In genomic region chr10:28302668-28303488, GRCh38 we compare ENCODE assay signal across 8 cellular contexts. TPM values are rescaled to one million over a fixed set of nuclear protein-coding genes. Genes with fewer than 3 reads are reported as not detected.
DNase-seq lines count a peak whose midpoint lies in the region; ATAC-seq and TF ChIP-seq lines count a peak whose summit lies in the region.

TSS of gene MPP7 (minus strand) at chr10:28303064. CDS start at chr10:28238604, 64,460 bp downstream.

- peak; percentile 100 for DNase-seq in Caco-2
- DNase-seq in NOMO-1 treated with dmso at 0.1 percent for 144 hours (lab: John Stamatoyannopoulos, UW; ENCODE audit: unreplicated experiment), result peak; percentile 95
- DNase-seq in activated CD8-positive, alpha-beta memory T cell treated with anti-CD3 and anti-CD28 coated beads, Interleukin-2, amount 50 U/mL, for 1 hour (ENCODE audit: extremely low read depth), result peak; percentile 87
- peak; percentile 96 to 98 for DNase-seq in memory B cell (ENCODE audit: low spot score in 2 of 2)
- DNase-seq in stimulated activated CD4-positive, alpha-beta T cell treated with anti-CD3 and anti-CD28 coated beads, TNF-alpha, amount 100 ng/mL, for 48 hours (ENCODE audit: low read depth in 3 of 3), result peak; percentile 90 to 95 (median 94)

- no TSS peak for BruUV-seq in Caco-2 (replicated peaks; lab: Mats Ljungman, UMichigan)

- H3K4me1 ChIP-seq in Caco-2, result peaks cover 30% of the 10 kb centered on the region
- peaks cover 17% of the 10 kb centered on the region; the same call in 1 of the 2 replicates for H3K4me1 ChIP-seq in HUES48 (ENCODE audit: control insufficient read depth, insufficient read depth, low read length)
- no peaks in the 10 kb centered on the region for H3K4me1 ChIP-seq in endocrine pancreas (ENCODE audit: control insufficient read depth, insufficient read depth, low read length)

- H3K36me3 Mint-ChIP-seq in Caco-2 (ENCODE audit: insufficient read depth, unreplicated experiment) (peaks cover 5% of the 10 kb centered on the region), memory B cell (no peaks in the 10 kb centered on the region)

- H3K4me3 ChIP-seq in Caco-2 (ENCODE audit: low read depth, low read length) (peak within 1 kb of the TSS; percentile 75), HUES48 (ENCODE audit: low read depth, low read length) (peak within 1 kb of the TSS; percentile 89), endocrine pancreas (ENCODE audit: control insufficient read depth, insufficient read depth, low read length) (peak within 1 kb of the TSS; percentile 96)

- H3K36me3 ChIP-seq in Caco-2 (ENCODE audit: control insufficient read depth, insufficient read depth, low read length) (no peaks in the 10 kb centered on the region; the same call in 1 of the 2 replicates), HUES48 (ENCODE audit: control insufficient read depth, insufficient read depth, low read length) (no peaks in the 10 kb centered on the region), endocrine pancreas (ENCODE audit: control insufficient read depth, insufficient read depth, low read length) (no peaks in the 10 kb centered on the region)

- H3K9ac ChIP-seq in HUES48 (ENCODE audit: low read depth, low read length), result peak within 1 kb of the TSS; percentile 85
- H3K9ac ChIP-seq in endocrine pancreas (ENCODE audit: control insufficient read depth, insufficient read depth, low read length), result peak within 1 kb of the TSS; percentile 5

- H3K27ac Mint-ChIP-seq in Caco-2 (ENCODE audit: unreplicated experiment) (peak within 1 kb of the TSS; percentile 81), memory B cell (peak within 1 kb of the TSS; percentile 85)

- H3K4me3 Mint-ChIP-seq in Caco-2 (ENCODE audit: unreplicated experiment) (peak within 1 kb of the TSS; percentile 73), memory B cell (peak within 1 kb of the TSS; percentile 92)

- H3K27me3 Mint-ChIP-seq in Caco-2 (ENCODE audit: insufficient read depth, unreplicated experiment) (no peaks in the 10 kb centered on the region), memory B cell (peaks cover 9% of the 10 kb centered on the region)

- intact Hi-C loops in Caco-2 (cut with micrococcal nuclease; ENCODE audit: unreplicated experiment), result loop anchor here (1.0 to 2.0 kb wide), 6 partner anchors 19 to 78 kb away; no protein-coding TSS in a partner anchor

- peak; percentile 55 to 59 for TF ChIP-seq CTCF in Caco-2 (IDR thresholded peaks at IDR 0.05; ENCODE audit: insufficient read depth in 1 of 2, low read depth in 1 of 2, low read length in 1 of 2, severe bottlenecking in 1 of 2, unreplicated experiment in 1 of 2)

- no peaks in the 10 kb centered on the region for H3K27me3 ChIP-seq in Caco-2 (replicated peaks; ENCODE audit: control insufficient read depth, insufficient read depth, low read length)
- H3K27me3 ChIP-seq in HUES48 (ENCODE audit: control insufficient read depth, insufficient read depth, low read length), result peaks cover 19% of the 10 kb centered on the region
- no peaks in the 10 kb centered on the region for H3K27me3 ChIP-seq in endocrine pancreas (ENCODE audit: control insufficient read depth, insufficient read depth, low read length)

- peak; percentile 100 for ATAC-seq in GM21447 (IDR thresholded peaks at IDR 0.05; ENCODE audit: unreplicated experiment)
- peak; percentile 83 for ATAC-seq in memory B cell (ENCODE audit: low read depth)

- CTCF ChIA-PET in Caco-2 (lab: Charles Lee), result interaction anchor here (0.5 to 4.6 kb wide), 45 partner anchors 9 to 558 kb away, joined by 3 to 174 read pairs (median 6); no protein-coding TSS in a partner anchor

- peak within 1 kb of the TSS; percentile 96 for H3K27ac ChIP-seq in HUES48 (ENCODE audit: low read depth, low read length)

- H3K9me3 ChIP-seq in Caco-2, result no peaks in the 10 kb centered on the region
- H3K9me3 ChIP-seq in HUES48 (ENCODE audit: control insufficient read depth, insufficient read depth, low read length), result no peaks in the 10 kb centered on the region
- H3K9me3 ChIP-seq in endocrine pancreas (ENCODE audit: control insufficient read depth, low read length), result no peaks in the 10 kb centered on the region

- H3K9me3 Mint-ChIP-seq in Caco-2 (ENCODE audit: unreplicated experiment) (no peaks in the 10 kb centered on the region), memory B cell (no peaks in the 10 kb centered on the region)

- H3K4me1 Mint-ChIP-seq in Caco-2 (ENCODE audit: low read depth, unreplicated experiment) (peaks cover 43% of the 10 kb centered on the region), memory B cell (peaks cover 21% of the 10 kb centered on the region)

- POLR2A ChIA-PET in Caco-2 (lab: Charles Lee), result interaction anchor here (0.6 to 2.8 kb wide), 32 partner anchors 10 to 799 kb away, joined by 3 to 48 read pairs (median 4); partner anchors contain the start of gene RAB18

RNA-seq across cellular contexts. Expression of gene MPP7, which starts in this region (rescaled TPM):
- total RNA-seq in Caco-2 (2022), result 72.0 and 79.4 TPM in 2 replicates

Comparison
In these comparisons a context has a peak if more than half of its experiments do, and no peak if none do; other contexts are left out.
1. Peak in every context shown above with its lines: DNase-seq, ATAC-seq, H3K4me3 ChIP-seq and H3K27ac ChIP-seq.